In genomic region chr1:85661767-85662166, GRCh38 we compare ENCODE assay signal across 1 cellular context.
TF ChIP-seq lines count a peak whose summit lies in the region.

No MANE protein-coding gene starts in this region.

TF ChIP-seq in H1, 55 proteins besides CTCF, POLR2A, EP300 and RAD21 (continued from another document):
- TF ChIP-seq ZNF274 (IDR thresholded peaks at IDR 0.05; ENCODE audit: borderline replicate concordance, extremely low read depth, low read length), result no peak
- TF ChIP-seq TAF1 (IDR thresholded peaks at IDR 0.05; ENCODE audit: low read depth, low read length), result no peak
- TF ChIP-seq HDAC2 (IDR thresholded peaks at IDR 0.05; ENCODE audit: borderline replicate concordance in 1 of 2, low read depth in 2 of 2, low read length in 2 of 2), result no peak
- no peak for TF ChIP-seq SIX5 (IDR thresholded peaks at IDR 0.05; ENCODE audit: low read depth, low read length)
- no peak for TF ChIP-seq CHD7 (IDR thresholded peaks at IDR 0.05; ENCODE audit: insufficient replicate concordance, low read length)
- TF ChIP-seq CREB1 (IDR thresholded peaks at IDR 0.05), result no peak
- TF ChIP-seq PHF8 (conservative IDR thresholded peaks at IDR 0.05; ENCODE audit: low read depth, low read length), result no peak
- TF ChIP-seq SAP30 (IDR thresholded peaks at IDR 0.05; ENCODE audit: insufficient read depth, insufficient replicate concordance, low read length), result no peak
TF ChIP-seq in H1: peak in this region for 0.
